3 cellular contexts compared by ENCODE assay signal in the genomic region with DNA sequence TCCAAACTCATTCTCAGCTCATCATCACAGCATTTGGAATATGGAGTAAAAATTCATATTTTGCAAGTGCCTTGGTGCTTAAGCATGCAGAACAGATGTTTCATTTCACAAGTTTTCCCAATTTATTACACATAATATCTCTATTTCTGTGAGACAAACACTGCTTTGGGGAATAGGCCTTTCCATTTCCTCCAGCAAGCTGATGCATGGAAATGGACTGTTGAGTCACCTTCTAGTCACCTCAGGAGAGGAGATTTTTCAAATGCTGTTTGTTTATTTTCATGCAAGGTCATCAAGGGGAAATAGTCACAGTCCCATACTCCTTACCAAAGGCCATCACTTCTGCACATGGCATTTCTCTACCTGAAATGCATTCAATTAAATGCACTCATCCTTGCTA. TPM values are rescaled to one million over a fixed set of nuclear protein-coding genes. Genes with fewer than 3 reads are reported as not detected.
"Had no signal": no experiment of that assay in that cellular context is flagged by ENCODE, and none has a peak within 500 bp of the region (broad histone marks: within the 10 kb centered on the region; RNA-seq: fewer than 3 reads in every experiment).

No MANE protein-coding gene starts in this region.

RNA-seq across cellular contexts. Expression of a gene that starts 48.5 kb away (rescaled TPM):
- total RNA-seq: HT-29 had no signal
- polyA plus RNA-seq: HepG2, IgD-negative memory B cell had no signal
